Comparison of ENCODE assay signal across 8 cellular contexts in genomic region chr5:18744990-18745590, GRCh38.
A peak's percentile ranks its signal among the peaks of the same experiment; 100 is the strongest.
DNase-seq lines count a peak whose midpoint lies in the region; ATAC-seq, FAIRE-seq and TF ChIP-seq lines count a peak whose summit lies in the region.

No MANE protein-coding gene starts in this region.

- no peak for FAIRE-seq in HTR-8/SVneo (lab: Jason Lieb, UNC)

- H3K27me3 ChIP-seq in Loucy (ENCODE audit: insufficient read depth, low read length, poor library complexity, severe bottlenecking), result no peaks in the 10 kb centered on the region
- no peaks in the 10 kb centered on the region for H3K27me3 ChIP-seq in naive thymus-derived CD4-positive, alpha-beta T cell (ENCODE audit: control insufficient read depth in 2 of 2, insufficient read depth in 2 of 2, low read length in 2 of 2)

- CTCF ChIA-PET in activated CD4-positive, alpha-beta T cell treated with anti-CD3 and anti-CD28 coated beads, Interleukin-2, amount 10 ng/mL, durations not matched to agents 7 days and 5 days (lab: Charles Lee), result no interaction called here
- CTCF ChIA-PET in naive thymus-derived CD4-positive, alpha-beta T cell (lab: Charles Lee), result no interaction called here

- DNase-seq in GM12865 (ENCODE audit: low read depth) (peak; percentile 79), C1 segment of cervical spinal cord (lab: John Stamatoyannopoulos, UW) (no peak), HTR-8/SVneo (ENCODE audit: insufficient read length, low spot score) (no peak)
- DNase-seq in activated CD4-positive, alpha-beta T cell treated with anti-CD3 and anti-CD28 coated beads, Interleukin-2, amount 10 ng/mL, durations not matched to agents 7 days and 5 days, result peak; percentile 43
- peak in 5 of 9 donors; percentile 19 to 38 (median 28) for DNase-seq in naive thymus-derived CD4-positive, alpha-beta T cell
- DNase-seq in activated CD4-positive, CD25-positive, alpha-beta regulatory T cell (lab: John Stamatoyannopoulos, UW), result no peak

- POLR2A ChIA-PET in activated CD4-positive, alpha-beta T cell treated with anti-CD3 and anti-CD28 coated beads, Interleukin-2, amount 10 ng/mL, durations not matched to agents 7 days and 5 days (lab: Charles Lee), result no interaction called here
- POLR2A ChIA-PET in naive thymus-derived CD4-positive, alpha-beta T cell (lab: Charles Lee), result interaction anchor here (1.5 kb wide), 1 partner anchor 22 kb away, joined by 4 read pairs; no protein-coding TSS in a partner anchor

- H3K4me3 ChIP-seq in GM12865 (ENCODE audit: low read depth, low read length) (peak overlapping the region; percentile 92), Loucy (ENCODE audit: low read length, poor library complexity, severe bottlenecking) (peak overlapping the region; percentile 81)
- H3K4me3 ChIP-seq in naive thymus-derived CD4-positive, alpha-beta T cell (ENCODE audit: low read length), result peak overlapping the region; percentile 98

- H3K9me3 ChIP-seq in Loucy (ENCODE audit: insufficient read depth, low read depth, low read length), result no peaks in the 10 kb centered on the region
- no peaks in the 10 kb centered on the region for H3K9me3 ChIP-seq in naive thymus-derived CD4-positive, alpha-beta T cell (ENCODE audit: control insufficient read depth in 2 of 3, low read length in 3 of 3)

- peak overlapping the region; percentile 88 for H3K9ac ChIP-seq in Loucy (ENCODE audit: low read depth, low read length, poor library complexity, severe bottlenecking)

- H3K36me3 ChIP-seq in Loucy (ENCODE audit: insufficient read depth, low read length), result no peaks in the 10 kb centered on the region
- no peaks in the 10 kb centered on the region for H3K36me3 ChIP-seq in naive thymus-derived CD4-positive, alpha-beta T cell (ENCODE audit: control insufficient read depth in 2 of 3, insufficient read depth in 3 of 3, low read length in 3 of 3)

- H3K4me1 ChIP-seq in Loucy (ENCODE audit: insufficient read depth, low read length, poor library complexity, severe bottlenecking), result peaks cover 42% of the 10 kb centered on the region
- H3K4me1 ChIP-seq in naive thymus-derived CD4-positive, alpha-beta T cell (ENCODE audit: control insufficient read depth in 2 of 2, insufficient read depth in 2 of 2, low read length in 2 of 2), result peaks cover 28 to 29% of the 10 kb centered on the region in 2 donors

- peaks cover 4% of the 10 kb centered on the region for H3K9me3 Mint-ChIP-seq in activated CD4-positive, alpha-beta T cell treated with anti-CD3 and anti-CD28 coated beads, Interleukin-2, amount 10 ng/mL, durations not matched to agents 7 days and 5 days
- peaks cover 0 to 6% (median 0%) of the 10 kb centered on the region in 11 donors for H3K9me3 Mint-ChIP-seq in naive thymus-derived CD4-positive, alpha-beta T cell

- peak overlapping the region; percentile 91 for H3K4me2 ChIP-seq in Loucy (ENCODE audit: low read depth, low read length, poor library complexity, severe bottlenecking)

- no peaks in the 10 kb centered on the region for H3K9me2 ChIP-seq in Loucy (replicated peaks; ENCODE audit: low read depth, low read length)

- peaks cover 21% of the 10 kb centered on the region for H3K79me2 ChIP-seq in Loucy (ENCODE audit: insufficient read depth, low read length)

- peak overlapping the region; percentile 79 for H3K27ac ChIP-seq in naive thymus-derived CD4-positive, alpha-beta T cell (ENCODE audit: low read depth, low read length)

- no peaks in the 10 kb centered on the region for H3F3A ChIP-seq in Loucy (ENCODE audit: low read depth)

- TF ChIP-seq CTCF in GM12865 (IDR thresholded peaks at IDR 0.05; ENCODE audit: insufficient read depth, low read depth, low read length, missing control alignments) (no peak), Loucy (conservative IDR thresholded peaks at IDR 0.05; ENCODE audit: low read length) (no peak)

- H4K20me1 ChIP-seq in Loucy (ENCODE audit: insufficient read depth, low read length, poor library complexity, severe bottlenecking), result no peaks in the 10 kb centered on the region

- H2AFZ ChIP-seq in Loucy (ENCODE audit: low read length), result peak overlapping the region; percentile 91

- peak overlapping the region; percentile 97 for H3K27ac Mint-ChIP-seq in activated CD4-positive, alpha-beta T cell treated with anti-CD3 and anti-CD28 coated beads, Interleukin-2, amount 10 ng/mL, durations not matched to agents 7 days and 5 days
- H3K27ac Mint-ChIP-seq in naive thymus-derived CD4-positive, alpha-beta T cell, result peak overlapping the region; percentile 90 to 99 (median 95)

- H3K4me1 Mint-ChIP-seq in activated CD4-positive, alpha-beta T cell treated with anti-CD3 and anti-CD28 coated beads, Interleukin-2, amount 10 ng/mL, durations not matched to agents 7 days and 5 days, result peaks cover 56% of the 10 kb centered on the region
- H3K4me1 Mint-ChIP-seq in naive thymus-derived CD4-positive, alpha-beta T cell, result peaks cover 30 to 62% (median 59%) of the 10 kb centered on the region in 7 donors

- peak overlapping the region; percentile 89 for H3K4me3 Mint-ChIP-seq in activated CD4-positive, alpha-beta T cell treated with anti-CD3 and anti-CD28 coated beads, Interleukin-2, amount 10 ng/mL, durations not matched to agents 7 days and 5 days
- H3K4me3 Mint-ChIP-seq in naive thymus-derived CD4-positive, alpha-beta T cell, result peak overlapping the region; percentile 89 to 97 (median 96)

- intact Hi-C loops in naive thymus-derived CD4-positive, alpha-beta T cell (cut with micrococcal nuclease), result no loop called here

- no peaks in the 10 kb centered on the region for H3K27me3 Mint-ChIP-seq in activated CD4-positive, alpha-beta T cell treated with anti-CD3 and anti-CD28 coated beads, Interleukin-2, amount 10 ng/mL, durations not matched to agents 7 days and 5 days
- H3K27me3 Mint-ChIP-seq in naive thymus-derived CD4-positive, alpha-beta T cell, result no peaks in the 10 kb centered on the region

- H3K36me3 Mint-ChIP-seq in activated CD4-positive, alpha-beta T cell treated with anti-CD3 and anti-CD28 coated beads, Interleukin-2, amount 10 ng/mL, durations not matched to agents 7 days and 5 days (ENCODE audit: low read depth), result peaks cover 21% of the 10 kb centered on the region
- H3K36me3 Mint-ChIP-seq in naive thymus-derived CD4-positive, alpha-beta T cell, result peaks cover 0 to 35% (median 5%) of the 10 kb centered on the region in 5 donors

- ATAC-seq in GM21619 (IDR thresholded peaks at IDR 0.05; ENCODE audit: unreplicated experiment), result peak; percentile 31
- peak; percentile 42 for ATAC-seq in naive thymus-derived CD4-positive, alpha-beta T cell

Comparison
In these comparisons a context has a peak if more than half of its experiments do, and no peak if none do; other contexts are left out.
1. DNase-seq: peak in GM12865 (single experiment), activated CD4-positive, alpha-beta T cell treated with anti-CD3 and anti-CD28 coated beads, Interleukin-2, amount 10 ng/mL, durations not matched to agents 7 days and 5 days (single experiment) and naive thymus-derived CD4-positive, alpha-beta T cell (5 of 9); none in activated CD4-positive, CD25-positive, alpha-beta regulatory T cell (0 of 4), C1 segment of cervical spinal cord (0 of 14) and HTR-8/SVneo (single experiment).
2. Peak in every context shown above with its lines, with median percentiles within 50 percentile points of each other: H3K4me3 ChIP-seq.